Comparison of ENCODE assay signal across 13 cellular contexts in genomic region chr11:870127-870413, GRCh38. TPM values are rescaled to one million over a fixed set of nuclear protein-coding genes. Genes with fewer than 3 reads are reported as not detected.
DNase-seq lines count a peak whose midpoint lies in the region; ATAC-seq and TF ChIP-seq lines count a peak whose summit lies in the region.
"Had no signal": no experiment of that assay in that cellular context is flagged by ENCODE, and none has a peak within 500 bp of the region (broad histone marks: within the 10 kb centered on the region; RNA-seq: fewer than 3 reads in every experiment).

No MANE protein-coding gene starts in this region.

- H3K27ac Mint-ChIP-seq in type B pancreatic cell: no peak overlapping the region

- H3K4me3 Mint-ChIP-seq in type B pancreatic cell: no peak overlapping the region
- H3K4me3 Mint-ChIP-seq: stimulated activated naive CD8-positive, alpha-beta T cell treated with anti-CD3 and anti-CD28 coated beads, Interleukin-15, amount 100 ng/mL, for 72 hours had no signal

- H3K36me3 Mint-ChIP-seq in type B pancreatic cell: peaks cover 4% of the 10 kb centered on the region

- H3K4me1 Mint-ChIP-seq in type B pancreatic cell (ENCODE audit: unreplicated experiment): peaks cover 7% of the 10 kb centered on the region
- H3K4me1 Mint-ChIP-seq: stimulated activated naive CD8-positive, alpha-beta T cell treated with anti-CD3 and anti-CD28 coated beads, Interleukin-15, amount 100 ng/mL, for 72 hours had no signal

- no peak overlapping the region for H3K27ac ChIP-seq in cardiac muscle cell
- H3K27ac ChIP-seq: SJSA1 had no signal

- no peaks in the 10 kb centered on the region for H3K27me3 ChIP-seq in cardiac muscle cell
- H3K27me3 ChIP-seq: SJSA1 had no signal

- TF ChIP-seq CTCF in cardiac muscle cell (IDR thresholded peaks at IDR 0.05; ENCODE audit: low read depth, low read length) (peak; percentile 17), epithelial cell of esophagus (IDR thresholded peaks at IDR 0.05; ENCODE audit: insufficient read depth, low read depth, low read length, missing control alignments) (peak; percentile 11), type B pancreatic cell (conservative IDR thresholded peaks at IDR 0.05) (peak; percentile 53)

- no peaks in the 10 kb centered on the region for H3K9me3 Mint-ChIP-seq in type B pancreatic cell
- H3K9me3 Mint-ChIP-seq: stimulated activated naive CD8-positive, alpha-beta T cell treated with anti-CD3 and anti-CD28 coated beads, Interleukin-15, amount 100 ng/mL, for 72 hours had no signal

- no peaks in the 10 kb centered on the region for H3K9me3 ChIP-seq in cardiac muscle cell (ENCODE audit: low read depth)
- H3K9me3 ChIP-seq: SJSA1 had no signal

- peaks cover 3% of the 10 kb centered on the region for H3K36me3 ChIP-seq in cardiac muscle cell
- H3K36me3 ChIP-seq: SJSA1 had no signal

- no peak overlapping the region for H3K4me3 ChIP-seq in cardiac muscle cell
- H3K4me3 ChIP-seq in epithelial cell of esophagus (ENCODE audit: low read length): no peak overlapping the region
- H3K4me3 ChIP-seq: lung, SJSA1 had no signal

- H3K27me3 Mint-ChIP-seq in type B pancreatic cell: no peaks in the 10 kb centered on the region
- H3K27me3 Mint-ChIP-seq: stimulated activated naive CD8-positive, alpha-beta T cell treated with anti-CD3 and anti-CD28 coated beads, Interleukin-15, amount 100 ng/mL, for 72 hours had no signal

- ATAC-seq in Right ventricle myocardium superior (ENCODE audit: poor library complexity): no peak
- ATAC-seq: stimulated activated naive CD8-positive, alpha-beta T cell treated with anti-CD3 and anti-CD28 coated beads, Interleukin-15, amount 100 ng/mL, for 72 hours had no signal

- intact Hi-C loops in Right ventricle myocardium superior (cut with DNase I): no loop called here

- H3K4me1 ChIP-seq in cardiac muscle cell (ENCODE audit: low read depth): no peaks in the 10 kb centered on the region

- DNase-seq in cardiac muscle cell (ENCODE audit: low read depth in 1 of 2, low spot score in 1 of 2) (no peak), Right ventricle myocardium superior (no peak), epithelial cell of esophagus (ENCODE audit: low read depth) (no peak), type B pancreatic cell (ENCODE audit: extremely low spot score, unreplicated experiment) (no peak), NCI-H1694 (lab: John Stamatoyannopoulos, UW) (no peak)
- DNase-seq in stimulated activated CD4-positive, alpha-beta T cell treated with anti-CD3 and anti-CD28 coated beads, Interleukin-4, amount 100 ng/mL, for 24 hours: no peak
- DNase-seq: activated gamma-delta T cell; NCI-H1092 treated with DMSO at 0.1 percent for 48 hours; NCI-H69; stimulated activated CD4-positive, alpha-beta T cell treated with anti-CD3 and anti-CD28 coated beads, Interleukin-2, amount 100 ng/mL, for 24 hours; stimulated activated naive CD8-positive, alpha-beta T cell treated with anti-CD3 and anti-CD28 coated beads, Interleukin-15, amount 100 ng/mL, for 72 hours had no signal

RNA-seq across cellular contexts. Expression of gene TSPAN4, which starts 27.4 kb away (rescaled TPM):
- total RNA-seq in cardiac muscle cell (85.3 and 140 TPM in 2 replicates), Right ventricle myocardium superior (40.5 TPM), type B pancreatic cell (ENCODE audit: low replicate concordance) (12.8 and 43.2 TPM in 2 replicates)
- polyA plus RNA-seq in cardiac muscle cell: 79.1 and 125 TPM in 2 replicates

RNA-seq across cellular contexts. Expression of gene POLR2L, which starts 27.7 kb away (rescaled TPM):
- 67.3 and 152 TPM in 2 replicates for total RNA-seq in cardiac muscle cell
- polyA plus RNA-seq in cardiac muscle cell: 317 and 482 TPM in 2 replicates
- total RNA-seq in Right ventricle myocardium superior: 267 TPM
- 106 and 134 TPM in 2 replicates for total RNA-seq in type B pancreatic cell (ENCODE audit: low replicate concordance)

RNA-seq across cellular contexts. Expression of gene CD151, which starts 37.3 kb away (rescaled TPM):
- 146 and 177 TPM in 2 replicates for total RNA-seq in cardiac muscle cell
- polyA plus RNA-seq in cardiac muscle cell: 210 and 290 TPM in 2 replicates
- total RNA-seq in Right ventricle myocardium superior: 405 TPM
- total RNA-seq in type B pancreatic cell (ENCODE audit: low replicate concordance): 126 and 128 TPM in 2 replicates

RNA-seq across cellular contexts. Expression of gene CHID1, which starts 40.5 kb away (rescaled TPM):
- total RNA-seq in cardiac muscle cell (58.1 and 67.7 TPM in 2 replicates), Right ventricle myocardium superior (48.3 TPM), type B pancreatic cell (ENCODE audit: low replicate concordance) (98.9 and 100 TPM in 2 replicates)
- polyA plus RNA-seq in cardiac muscle cell: 145 and 187 TPM in 2 replicates

RNA-seq across cellular contexts. Expression of gene CRACR2B, which starts 42.4 kb away (rescaled TPM):
- total RNA-seq in cardiac muscle cell (43.9 and 91.0 TPM in 2 replicates), Right ventricle myocardium superior (18.9 TPM), type B pancreatic cell (ENCODE audit: low replicate concordance) (10.3 and 19.3 TPM in 2 replicates)
- 84.5 and 113 TPM in 2 replicates for polyA plus RNA-seq in cardiac muscle cell
- total RNA-seq: SJSA1 had no signal
